ENCODE assay signal across 23 cellular contexts in the genomic region with DNA sequence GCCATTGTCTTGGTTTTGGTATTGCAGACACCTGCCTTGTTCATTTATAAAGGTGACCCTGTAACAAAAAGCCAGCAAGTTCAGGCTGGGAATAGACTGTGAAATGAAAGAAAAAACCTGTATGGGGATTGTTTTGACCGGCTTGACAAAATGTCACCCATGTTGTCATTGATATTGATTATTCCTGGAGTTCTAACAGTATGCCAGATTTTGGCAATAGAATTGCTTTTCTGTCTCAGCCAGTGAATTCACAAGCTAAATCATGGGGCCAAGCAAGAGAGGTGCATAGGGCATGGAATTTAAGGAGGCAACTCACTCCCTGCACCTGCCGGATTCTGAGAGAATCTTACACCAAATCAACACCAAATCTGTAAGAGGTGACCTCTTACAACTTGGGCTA.
DNase-seq lines count a peak whose midpoint lies in the region; ATAC-seq and TF ChIP-seq lines count a peak whose summit lies in the region.
"Had no signal": no experiment of that assay in that cellular context is flagged by ENCODE, and none has a peak within 500 bp of the region (broad histone marks: within the 10 kb centered on the region; RNA-seq: fewer than 3 reads in every experiment).

No MANE protein-coding gene starts in this region.

- H4K20me1 ChIP-seq in GM23338 (replicated peaks; ENCODE audit: insufficient read depth), result 0 out of 2 replicates have a peak, but pooled peaks cover 7% of the 10 kb centered on the region

- no peaks in the 10 kb centered on the region for H3F3A ChIP-seq in GM23338 (replicated peaks; ENCODE audit: low read depth)

- H3K27me3 ChIP-seq in right cardiac atrium (ENCODE audit: control insufficient read depth, insufficient read depth) (no peaks in the 10 kb centered on the region), right lobe of liver (no peaks in the 10 kb centered on the region), thyroid gland (no peaks in the 10 kb centered on the region), GM23338 (ENCODE audit: insufficient read depth) (no peaks in the 10 kb centered on the region)
- H3K27me3 ChIP-seq: MG63, SJSA1 had no signal

- H3K27me3 Mint-ChIP-seq in endothelial cell (ENCODE audit: unreplicated experiment) (peaks cover 9% of the 10 kb centered on the region), GM23338 (ENCODE audit: insufficient read depth, low read depth, poor library complexity) (peaks cover under 1% of the 10 kb centered on the region)

- ATAC-seq in right cardiac atrium, result no peak
- peak; percentile 32 to 64 (median 50) for ATAC-seq in right lobe of liver
- ATAC-seq in GM23338, result no peak
- ATAC-seq: CD8-positive, alpha-beta T cell; GM12878; PC-3 had no signal

- no peak overlapping the region for H3K4me3 Mint-ChIP-seq in endothelial cell (ENCODE audit: unreplicated experiment)
- H3K4me3 Mint-ChIP-seq in GM23338, result no peak overlapping the region
- H3K4me3 Mint-ChIP-seq: CD8-positive, alpha-beta T cell had no signal

- peaks cover 51% of the 10 kb centered on the region for H3K4me1 Mint-ChIP-seq in endothelial cell (ENCODE audit: unreplicated experiment)
- H3K4me1 Mint-ChIP-seq in GM23338, result peaks cover 20% of the 10 kb centered on the region

- H3K27ac Mint-ChIP-seq in endothelial cell (ENCODE audit: unreplicated experiment), result peak overlapping the region; percentile 5
- H3K27ac Mint-ChIP-seq in GM23338, result no peak overlapping the region
- H3K27ac Mint-ChIP-seq: CD8-positive, alpha-beta T cell had no signal

- no peak overlapping the region for H3K4me2 ChIP-seq in GM23338

- H3K36me3 ChIP-seq in right lobe of liver, result no peaks in the 10 kb centered on the region
- no peaks in the 10 kb centered on the region for H3K36me3 ChIP-seq in thyroid gland
- no peaks in the 10 kb centered on the region for H3K36me3 ChIP-seq in GM23338 (ENCODE audit: insufficient read depth)
- H3K36me3 ChIP-seq: HAP-1, SJSA1 had no signal

- no peak overlapping the region for H2AFZ ChIP-seq in GM23338

- TF ChIP-seq POLR2A in right lobe of liver (IDR thresholded peaks at IDR 0.05), result no peak
- no peak for TF ChIP-seq POLR2A in thyroid gland (IDR thresholded peaks at IDR 0.05)

- TF ChIP-seq CTCF in endothelial cell (IDR thresholded peaks at IDR 0.05; ENCODE audit: unreplicated experiment), result no peak
- no peak for TF ChIP-seq CTCF in right lobe of liver (IDR thresholded peaks at IDR 0.05)
- TF ChIP-seq CTCF in thyroid gland (IDR thresholded peaks at IDR 0.05), result no peak
- TF ChIP-seq CTCF in GM23338 (conservative IDR thresholded peaks at IDR 0.05; ENCODE audit: low read depth in 2 of 2), result no peak

- H3K9me3 ChIP-seq in right cardiac atrium (ENCODE audit: control insufficient read depth, low read length) (no peaks in the 10 kb centered on the region), right lobe of liver (no peaks in the 10 kb centered on the region), thyroid gland (no peaks in the 10 kb centered on the region)
- H3K9me3 ChIP-seq: Caco-2, HAP-1, MG63, SJSA1 had no signal

- H3K4me1 ChIP-seq in right cardiac atrium (ENCODE audit: control insufficient read depth, insufficient read depth, low read length) (peaks cover 16% of the 10 kb centered on the region), right lobe of liver (peaks cover 0 to 14% (median 2%) of the 10 kb centered on the region in 4 donors), thyroid gland (peaks cover 51 to 54% of the 10 kb centered on the region in 2 donors), GM23338 (ENCODE audit: insufficient read depth) (peaks cover 9% of the 10 kb centered on the region; the same call in 1 of the 2 replicates)
- H3K4me1 ChIP-seq: HAP-1 had no signal

- intact Hi-C loops in right cardiac atrium (cut with DNase I), result loop anchor here (5.0 to 10.0 kb wide), 6 partner anchors 116 to 956 kb away; a partner anchor contains a TSS
- intact Hi-C loops in cardiac septum (cut with DNase I), result loop anchor here (5.0 kb wide), 3 partner anchors 119 to 954 kb away; a partner anchor contains a TSS
- intact Hi-C loops in right lobe of liver (cut with DNase I), result loop anchor here in 1 of 2 donors (10.0 kb wide), 1 partner anchor 286 kb away; no protein-coding TSS in a partner anchor
- intact Hi-C loops in thyroid gland (cut with DNase I), result loop anchor here (10.0 kb wide), 2 partner anchors 116 to 216 kb away; a partner anchor contains a TSS

- WGBS in right cardiac atrium, result 92% methylated on average over 2 of the region's 2 CpGs
- 49% methylated on average over 2 of the region's 2 CpGs for WGBS in right lobe of liver (ENCODE audit: insufficient coverage, low coverage, low lambda C conversion rate, missing lambda C conversion rate)
- WGBS in thyroid gland, 2 donors, result 88 to 92% methylated on average over 2 of the region's 2 CpGs

- H3K4me3 ChIP-seq in right cardiac atrium (ENCODE audit: low read length) (no peak overlapping the region), right lobe of liver (no peak overlapping the region), thyroid gland (replicated peaks in 1 of 3) (no peak overlapping the region), GM23338 (no peak overlapping the region)
- H3K4me3 ChIP-seq: GM12878, HAP-1, MG63, SJSA1 had no signal

- H3K36me3 Mint-ChIP-seq in endothelial cell (ENCODE audit: low read depth, unreplicated experiment) (peaks cover 30% of the 10 kb centered on the region), GM23338 (ENCODE audit: low read depth) (no peaks in the 10 kb centered on the region)
- H3K36me3 Mint-ChIP-seq: CD8-positive, alpha-beta T cell had no signal

- DNase-seq in right cardiac atrium (no peak), cardiac septum (ENCODE audit: low spot score) (no peak), endothelial cell (ENCODE audit: low spot score) (no peak), right lobe of liver (no peak), thyroid gland (no peak), NCI-H2227 (lab: John Stamatoyannopoulos, UW; ENCODE audit: unreplicated experiment) (no peak), NCI-H2029 treated with DMSO at 0.1 percent for 48 hours (lab: John Stamatoyannopoulos, UW) (no peak), GM23338 (ENCODE audit: low spot score) (no peak)
- DNase-seq: Caco-2; CD8-positive, alpha-beta T cell; GOT3; KG1; NCI-H1105 treated with DMSO at 0.1 percent for 48 hours; NCI-H146; NCI-H1930; NCI-H2227 treated with DMSO at 0.1 percent for 48 hours; NCI-H510A; PC-3 had no signal

- no peaks in the 10 kb centered on the region for H3K9me2 ChIP-seq in GM23338 (ENCODE audit: insufficient read depth)

- H3K79me2 ChIP-seq in GM23338 (replicated peaks; ENCODE audit: insufficient read depth), result 0 out of 2 replicates have a peak, but pooled peaks cover 8% of the 10 kb centered on the region

- H3K27ac ChIP-seq in right cardiac atrium (ENCODE audit: low read length) (peak overlapping the region; percentile 3), right lobe of liver (peak overlapping the region in 1 of 3 donors; percentile 4), thyroid gland (peak overlapping the region in 2 of 3 donors; percentile 76 to 87), GM23338 (ENCODE audit: low read depth) (no peak overlapping the region)
- H3K27ac ChIP-seq: C4-2B, SJSA1 had no signal

- no peaks in the 10 kb centered on the region for H3K9me3 Mint-ChIP-seq in endothelial cell (ENCODE audit: unreplicated experiment)
- H3K9me3 Mint-ChIP-seq in GM23338, result no peaks in the 10 kb centered on the region
- H3K9me3 Mint-ChIP-seq: CD8-positive, alpha-beta T cell had no signal

Comparison
In these comparisons a context has a peak if more than half of its experiments do, and no peak if none do; other contexts are left out.
1. ATAC-seq: peak in right lobe of liver (4 of 4); none in right cardiac atrium (0 of 2) and GM23338 (single experiment).